27 cellular contexts compared by ENCODE assay signal in the genomic region with DNA sequence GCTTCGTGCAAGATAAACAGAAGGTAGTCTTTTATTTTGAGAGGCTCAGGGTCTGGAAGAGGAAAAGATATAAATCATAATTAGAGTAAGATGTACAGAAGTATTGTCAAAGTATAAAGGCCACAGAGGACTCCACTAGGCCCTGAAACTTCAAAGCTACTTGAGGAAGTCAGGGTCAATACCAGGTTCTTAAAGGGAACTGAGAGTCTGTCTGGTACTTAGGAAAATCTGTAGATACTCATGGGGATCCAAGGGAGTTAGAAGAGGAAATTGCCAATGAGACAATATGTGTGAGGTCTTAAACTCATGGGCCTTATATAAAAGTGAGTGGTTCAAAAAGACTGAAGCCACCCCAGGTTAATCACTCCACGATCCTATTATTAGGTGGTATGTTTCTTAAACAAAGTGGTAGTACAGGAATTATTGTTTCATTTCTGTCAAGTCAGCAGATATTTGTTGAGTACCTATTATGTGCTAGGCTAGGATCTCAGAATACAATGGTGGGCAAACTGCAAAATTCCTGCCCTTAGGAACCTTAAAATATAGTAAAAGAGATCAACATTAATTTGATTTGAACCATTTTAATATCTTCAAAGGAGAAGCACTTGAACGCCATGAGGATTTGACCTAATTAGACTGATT.
"Had no signal": no experiment of that assay in that cellular context is flagged by ENCODE, and none has a peak within 500 bp of the region (broad histone marks: within the 10 kb centered on the region; RNA-seq: fewer than 3 reads in every experiment).

No MANE protein-coding gene starts in this region.

- H3K4me3 Mint-ChIP-seq: activated CD4-positive, alpha-beta memory T cell treated with anti-CD3 and anti-CD28 coated beads, Interleukin-2, amount 10 ng/mL, durations not matched to agents 7 days and 5 days; activated CD4-positive, alpha-beta T cell treated with anti-CD3 and anti-CD28 coated beads, Interleukin-2, amount 10 ng/mL, durations not matched to agents 7 days and 5 days; activated naive CD8-positive, alpha-beta T cell treated with anti-CD3 and anti-CD28 coated beads, Interleukin-2, amount 50 U/mL, for 24 hours; activated T-cell treated with anti-CD3 and anti-CD28 coated beads, Interleukin-2, amount 50 U/mL, for 4 hours; activated T-helper 17 cell treated with anti-CD3 and anti-CD28 coated beads, Interleukin-2, amount 50 U/mL, for 72 hours; nephron; type B pancreatic cell; WTC11 had no signal

- H3K27ac ChIP-seq: breast epithelium, epithelial cell of prostate, esophagus squamous epithelium, heart right ventricle, left lung, lower lobe of right lung, spleen, thoracic aorta, uterus had no signal

- H3K36me3 ChIP-seq: breast epithelium, esophagus squamous epithelium, heart right ventricle, left lung, lower lobe of right lung, spleen, thoracic aorta, uterus had no signal

- H3K36me3 Mint-ChIP-seq: type B pancreatic cell had no signal

- H3K4me1 ChIP-seq: breast epithelium, esophagus squamous epithelium, heart right ventricle, left lung, lower lobe of right lung, spleen, uterus had no signal

- H3K27me3 ChIP-seq: breast epithelium, esophagus squamous epithelium, heart right ventricle, left lung, spleen, uterus had no signal

- H3K4me1 Mint-ChIP-seq: activated CD4-positive, alpha-beta memory T cell treated with anti-CD3 and anti-CD28 coated beads, Interleukin-2, amount 10 ng/mL, durations not matched to agents 7 days and 5 days; activated CD4-positive, alpha-beta T cell treated with anti-CD3 and anti-CD28 coated beads, Interleukin-2, amount 10 ng/mL, durations not matched to agents 7 days and 5 days; activated naive CD8-positive, alpha-beta T cell treated with anti-CD3 and anti-CD28 coated beads, Interleukin-2, amount 50 U/mL, for 24 hours; activated T-helper 17 cell treated with anti-CD3 and anti-CD28 coated beads, Interleukin-2, amount 50 U/mL, for 72 hours had no signal

- H3K27ac Mint-ChIP-seq: activated CD4-positive, alpha-beta memory T cell treated with anti-CD3 and anti-CD28 coated beads, Interleukin-2, amount 10 ng/mL, durations not matched to agents 7 days and 5 days; activated CD4-positive, alpha-beta T cell treated with anti-CD3 and anti-CD28 coated beads, Interleukin-2, amount 10 ng/mL, durations not matched to agents 7 days and 5 days; activated naive CD8-positive, alpha-beta T cell treated with anti-CD3 and anti-CD28 coated beads, Interleukin-2, amount 50 U/mL, for 24 hours; activated T-helper 17 cell treated with anti-CD3 and anti-CD28 coated beads, Interleukin-2, amount 50 U/mL, for 72 hours; nephron; type B pancreatic cell; WTC11 had no signal

- H3K9me3 ChIP-seq: breast epithelium, esophagus squamous epithelium, left lung, lower lobe of right lung, thoracic aorta, uterus had no signal

- ATAC-seq: activated naive CD8-positive, alpha-beta T cell treated with anti-CD3 and anti-CD28 coated beads, Interleukin-2, amount 50 U/mL, for 24 hours; activated T-cell treated with anti-CD3 and anti-CD28 coated beads, Interleukin-2, amount 50 U/mL, for 4 hours; activated T-helper 17 cell treated with anti-CD3 and anti-CD28 coated beads, Interleukin-2, amount 50 U/mL, for 72 hours; heart right ventricle; left lung; lower lobe of right lung; mucosa of descending colon; right cardiac atrium; stimulated activated naive CD8-positive, alpha-beta T cell treated with anti-CD3 and anti-CD28 coated beads, Interleukin-15, Interleukin-2, amounts not matched to agents 100 U/mL and 50 U/mL, for 24 hours; WTC11 had no signal

- DNase-seq: activated CD4-positive, alpha-beta memory T cell treated with anti-CD3 and anti-CD28 coated beads, Interleukin-2, amount 10 ng/mL, durations not matched to agents 7 days and 5 days; activated CD4-positive, alpha-beta T cell treated with anti-CD3 and anti-CD28 coated beads for 1 hour; activated CD4-positive, alpha-beta T cell treated with anti-CD3 and anti-CD28 coated beads, Interleukin-2, amount 10 ng/mL, durations not matched to agents 7 days and 5 days; activated gamma-delta T cell treated with Interleukin-2 at 50 U/mL for 16 hours; activated naive CD4-positive, alpha-beta T cell treated with anti-CD3 and anti-CD28 coated beads, Interleukin-2, amount 50 U/mL, for 16 hours; activated naive CD8-positive, alpha-beta T cell treated with anti-CD3 and anti-CD28 coated beads, Interleukin-2, amount 50 U/mL, for 24 hours; activated T-cell treated with anti-CD3 and anti-CD28 coated beads, Interleukin-2, amount 50 U/mL, for 4 hours; central memory CD4-positive, alpha-beta T cell; esophagus squamous epithelium; foreskin melanocyte; heart right ventricle; kidney glomerular epithelial cell; left lung; lower lobe of right lung; mucosa of descending colon; posterior cingulate gyrus; right cardiac atrium; spleen; stimulated activated naive CD8-positive, alpha-beta T cell treated with anti-CD3 and anti-CD28 coated beads, Interleukin-15, Interleukin-2, amounts not matched to agents 100 U/mL and 50 U/mL, for 24 hours; uterus had no signal

- H3K9me3 Mint-ChIP-seq: activated CD4-positive, alpha-beta memory T cell treated with anti-CD3 and anti-CD28 coated beads, Interleukin-2, amount 10 ng/mL, durations not matched to agents 7 days and 5 days; activated naive CD8-positive, alpha-beta T cell treated with anti-CD3 and anti-CD28 coated beads, Interleukin-2, amount 50 U/mL, for 24 hours had no signal

- H3K4me3 ChIP-seq: breast epithelium, esophagus squamous epithelium, heart right ventricle, left lung, lower lobe of right lung, mucosa of descending colon, spleen, thoracic aorta, uterus had no signal

- H3K27me3 Mint-ChIP-seq: activated CD4-positive, alpha-beta memory T cell treated with anti-CD3 and anti-CD28 coated beads, Interleukin-2, amount 10 ng/mL, durations not matched to agents 7 days and 5 days; activated CD4-positive, alpha-beta T cell treated with anti-CD3 and anti-CD28 coated beads, Interleukin-2, amount 10 ng/mL, durations not matched to agents 7 days and 5 days; activated naive CD8-positive, alpha-beta T cell treated with anti-CD3 and anti-CD28 coated beads, Interleukin-2, amount 50 U/mL, for 24 hours; activated T-helper 17 cell treated with anti-CD3 and anti-CD28 coated beads, Interleukin-2, amount 50 U/mL, for 72 hours; type B pancreatic cell had no signal
